ENCODE assay signal across 2 cellular contexts in genomic region chr12:1815108-1815507, GRCh38.
TF ChIP-seq lines count a peak whose summit lies in the region.

No MANE protein-coding gene starts in this region.

TF ChIP-seq in HEK293, 187 proteins besides CTCF, POLR2A, EP300 and RAD21:
- TF ChIP-seq ZNF623 (tag by site-specific recombination; IDR thresholded peaks at IDR 0.05) (peak; percentile 47), ZNF16 (tag by site-specific recombination; IDR thresholded peaks at IDR 0.05; ENCODE audit: low read depth) (peak; percentile 55), ZNF335 (tag by site-specific recombination; conservative IDR thresholded peaks at IDR 0.05) (no peak), ZNF26 (tag by site-specific recombination; IDR thresholded peaks at IDR 0.05) (no peak)

TF ChIP-seq in K562, 482 proteins besides CTCF, POLR2A, EP300 and RAD21:
- TF ChIP-seq RBM25 (IDR thresholded peaks at IDR 0.05; ENCODE audit: low read depth, low read length, severe bottlenecking) = peak; percentile 41
- peak; percentile 35 for TF ChIP-seq ZFP36 (IDR thresholded peaks at IDR 0.05; ENCODE audit: low read depth, low read length, partially characterized antibody)
- no peak for TF ChIP-seq ZBTB1 (CRISPR knock-in tag; IDR thresholded peaks at IDR 0.05; ENCODE audit: borderline replicate concordance, low read depth)
